Comparison of ENCODE assay signal across 7 cellular contexts in genomic region chr1:199696225-199696624, GRCh38.
"Had no signal": no experiment of that assay in that cellular context is flagged by ENCODE, and none has a peak within 500 bp of the region (broad histone marks: within the 10 kb centered on the region; RNA-seq: fewer than 3 reads in every experiment).

No MANE protein-coding gene starts in this region.

- H3K27ac Mint-ChIP-seq: GM23338, H9 had no signal

- H3K4me3 ChIP-seq: GM23338 had no signal

- DNase-seq: H9, HCEC 1CT, KBM-7 had no signal

- H3K4me2 ChIP-seq: GM23338 had no signal

- H2AFZ ChIP-seq: GM23338 had no signal

- FAIRE-seq: H1, H54, HTR-8/SVneo had no signal

- ATAC-seq: GM23338 had no signal

- H3K4me3 Mint-ChIP-seq: GM23338, H9 had no signal

- H3K9me3 Mint-ChIP-seq: GM23338, H9 had no signal
